In genomic region chr2:86622409-86622877, GRCh38 we compare ENCODE assay signal across 8 cellular contexts. TPM values are rescaled to one million over a fixed set of nuclear protein-coding genes. Genes with fewer than 3 reads are reported as not detected.
A peak's percentile ranks its signal among the peaks of the same experiment; 100 is the strongest.
DNase-seq lines count a peak whose midpoint lies in the region; ATAC-seq and TF ChIP-seq lines count a peak whose summit lies in the region.

No MANE protein-coding gene starts in this region.

- peak overlapping the region; percentile 77 for H3K9ac ChIP-seq in rectal smooth muscle tissue (ENCODE audit: low read length)

- peaks cover 6% of the 10 kb centered on the region for H3K27me3 Mint-ChIP-seq in activated naive CD8-positive, alpha-beta T cell treated with anti-CD3 and anti-CD28 coated beads, Interleukin-2, amount 10 ng/mL, durations not matched to agents 7 days and 5 days

- no peak for TF ChIP-seq CTCF in left ventricle myocardium inferior (IDR thresholded peaks at IDR 0.05; ENCODE audit: borderline replicate concordance)

- peak; percentile 33 for DNase-seq in NCI-H510A treated with DMSO at 0.1 percent for 48 hours (lab: John Stamatoyannopoulos, UW)
- no peak for DNase-seq in NCI-H510A (lab: John Stamatoyannopoulos, UW)
- peak; percentile 57 for DNase-seq in NCI-H69 (lab: John Stamatoyannopoulos, UW)
- DNase-seq in activated naive CD8-positive, alpha-beta T cell treated with anti-CD3 and anti-CD28 coated beads, Interleukin-2, amount 10 ng/mL, durations not matched to agents 7 days and 5 days = peak; percentile 46
- DNase-seq in left ventricle myocardium inferior = peak; percentile 21
- DNase-seq in middle frontal gyrus (ENCODE audit: extremely low spot score, low spot score) = no peak

- peak overlapping the region; percentile 99 for H3K27ac ChIP-seq in left ventricle myocardium inferior (replicated peaks)
- peak overlapping the region; percentile 96 for H3K27ac ChIP-seq in rectal smooth muscle tissue (ENCODE audit: low read depth, low read length)

- no peaks in the 10 kb centered on the region for H3K9me3 Mint-ChIP-seq in activated naive CD8-positive, alpha-beta T cell treated with anti-CD3 and anti-CD28 coated beads, Interleukin-2, amount 10 ng/mL, durations not matched to agents 7 days and 5 days

- H3K4me3 Mint-ChIP-seq in activated naive CD8-positive, alpha-beta T cell treated with anti-CD3 and anti-CD28 coated beads, Interleukin-2, amount 10 ng/mL, durations not matched to agents 7 days and 5 days = peak overlapping the region; percentile 93

- POLR2A ChIA-PET in activated naive CD8-positive, alpha-beta T cell treated with anti-CD3 and anti-CD28 coated beads, Interleukin-2, amount 10 ng/mL, durations not matched to agents 7 days and 5 days (lab: Charles Lee) = interaction anchor here (1.2 to 2.1 kb wide), 4 partner anchors 13 to 181 kb away, joined by 4 to 14 read pairs (median 8); partner anchors contain the start of genes CHMP3 and KDM3A

- peak overlapping the region; percentile 98 for H3K27ac Mint-ChIP-seq in activated naive CD8-positive, alpha-beta T cell treated with anti-CD3 and anti-CD28 coated beads, Interleukin-2, amount 10 ng/mL, durations not matched to agents 7 days and 5 days

- H3K36me3 ChIP-seq in left ventricle myocardium inferior (peaks cover 25% of the 10 kb centered on the region), rectal smooth muscle tissue (ENCODE audit: control insufficient read depth, insufficient read depth, low read length) (peaks cover 4% of the 10 kb centered on the region)

- H3K4me1 Mint-ChIP-seq in activated naive CD8-positive, alpha-beta T cell treated with anti-CD3 and anti-CD28 coated beads, Interleukin-2, amount 10 ng/mL, durations not matched to agents 7 days and 5 days = peaks cover 26% of the 10 kb centered on the region

- H3K4me3 ChIP-seq in left ventricle myocardium inferior (peak overlapping the region; percentile 75), rectal smooth muscle tissue (ENCODE audit: low read length) (peak overlapping the region; percentile 86)

- H3K36me3 Mint-ChIP-seq in activated naive CD8-positive, alpha-beta T cell treated with anti-CD3 and anti-CD28 coated beads, Interleukin-2, amount 10 ng/mL, durations not matched to agents 7 days and 5 days = peaks cover 18% of the 10 kb centered on the region

- no peaks in the 10 kb centered on the region for H3K27me3 ChIP-seq in left ventricle myocardium inferior (ENCODE audit: low read depth)
- no peaks in the 10 kb centered on the region for H3K27me3 ChIP-seq in rectal smooth muscle tissue (ENCODE audit: control insufficient read depth, insufficient read depth, low read length)

- intact Hi-C loops in left ventricle myocardium inferior (cut with micrococcal nuclease) = no loop called here

- H3K9me3 ChIP-seq in left ventricle myocardium inferior (replicated peaks) = no peaks in the 10 kb centered on the region

- no peak for ATAC-seq in activated naive CD8-positive, alpha-beta T cell treated with anti-CD3 and anti-CD28 coated beads, Interleukin-2, amount 10 ng/mL, durations not matched to agents 7 days and 5 days (ENCODE audit: low read depth)
- no peak for ATAC-seq in GM21390 (IDR thresholded peaks at IDR 0.05; ENCODE audit: unreplicated experiment)

- H3K4me1 ChIP-seq in left ventricle myocardium inferior (peaks cover 62% of the 10 kb centered on the region), rectal smooth muscle tissue (ENCODE audit: control insufficient read depth, insufficient read depth, low read length) (peaks cover 8% of the 10 kb centered on the region)

RNA-seq across cellular contexts. Expression of gene RNF103, which starts 1.2 kb away (rescaled TPM):
- 10 to 100 TPM; 20.1 to 20.9 TPM for total RNA-seq in activated naive CD8-positive, alpha-beta T cell treated with anti-CD3 and anti-CD28 coated beads, Interleukin-2, amount 10 ng/mL, durations not matched to agents 7 days and 5 days
- total RNA-seq in left ventricle myocardium inferior = 40.1 TPM

RNA-seq across cellular contexts. Expression of gene CHMP3, which starts 59.2 kb away (rescaled TPM):
- 10 to 100 TPM; 48.9 to 49.5 TPM for total RNA-seq in activated naive CD8-positive, alpha-beta T cell treated with anti-CD3 and anti-CD28 coated beads, Interleukin-2, amount 10 ng/mL, durations not matched to agents 7 days and 5 days
- 149 TPM for total RNA-seq in left ventricle myocardium inferior

Comparison
In these comparisons a context has a peak if more than half of its experiments do, and no peak if none do; other contexts are left out.
1. DNase-seq: peak in NCI-H510A treated with DMSO at 0.1 percent for 48 hours (single experiment), NCI-H69 (single experiment), activated naive CD8-positive, alpha-beta T cell treated with anti-CD3 and anti-CD28 coated beads, Interleukin-2, amount 10 ng/mL, durations not matched to agents 7 days and 5 days (single experiment) and left ventricle myocardium inferior (single experiment); none in NCI-H510A (single experiment) and middle frontal gyrus (single experiment).